1 cellular context compared by ENCODE assay signal in genomic region chr11:26963764-26964163, GRCh38.
TF ChIP-seq lines count a peak whose summit lies in the region.

No MANE protein-coding gene starts in this region.

TF ChIP-seq in WTC11, 78 proteins besides CTCF, POLR2A, EP300 and RAD21 (continued from another document):
- TF ChIP-seq ZNF532 (CRISPR knock-in tag; IDR thresholded peaks at IDR 0.05; ENCODE audit: borderline replicate concordance), result no peak
- TF ChIP-seq E2F5 (CRISPR knock-in tag; IDR thresholded peaks at IDR 0.05), result no peak
- TF ChIP-seq ZNF423 (CRISPR knock-in tag; IDR thresholded peaks at IDR 0.05), result no peak
- TF ChIP-seq PRDM15 (CRISPR knock-in tag; IDR thresholded peaks at IDR 0.05), result no peak
- no peak for TF ChIP-seq ZNF671 (CRISPR knock-in tag; IDR thresholded peaks at IDR 0.05)
TF ChIP-seq in WTC11: peak in this region for 0.
